In the genomic region with DNA sequence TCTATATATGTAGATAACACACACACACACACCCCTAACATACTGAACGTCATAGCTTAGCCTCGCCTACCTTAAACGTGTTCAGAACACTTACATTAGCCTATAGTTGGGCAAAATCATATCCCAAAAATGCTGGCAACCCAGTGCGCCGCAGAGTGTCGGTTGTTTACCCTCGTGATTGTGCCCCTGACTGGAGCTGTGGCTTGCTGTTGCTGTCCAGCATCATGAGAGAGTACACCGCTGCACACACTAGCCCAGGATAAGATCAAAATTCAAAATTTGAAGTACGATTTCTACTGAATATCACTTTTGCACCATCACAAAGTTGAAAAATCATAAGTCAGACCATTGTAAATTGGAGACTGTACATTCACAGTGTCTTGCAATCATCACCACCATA, we compare ENCODE assay signal across 29 cellular contexts.
"Had no signal": no experiment of that assay in that cellular context is flagged by ENCODE, and none has a peak within 500 bp of the region (broad histone marks: within the 10 kb centered on the region; RNA-seq: fewer than 3 reads in every experiment).

No MANE protein-coding gene starts in this region.

- H3K36me3 ChIP-seq: adrenal gland, WERI-Rb-1 had no signal

- H3K36me3 Mint-ChIP-seq: activated naive CD8-positive, alpha-beta T cell had no signal

- H3K27me3 ChIP-seq: adrenal gland, body of pancreas had no signal

- DNase-seq: activated B cell treated with CpG ODN at 0.5 μM for 24 hours; activated CD4-positive, alpha-beta T cell treated with anti-CD3 and anti-CD28 coated beads for 48 hours; activated CD4-positive, alpha-beta T cell treated with anti-CD3 and anti-CD28 coated beads, Interleukin-2, amount 50 U/mL, for 1 hour; activated CD4-positive, alpha-beta T cell treated with anti-CD3 and anti-CD28 coated beads, Interleukin-2, amount 50 U/mL, for 48 hours; activated CD8-positive, alpha-beta memory T cell treated with anti-CD3 and anti-CD28 coated beads for 24 hours; activated CD8-positive, alpha-beta T cell treated with anti-CD3 and anti-CD28 coated beads for 36 hours; activated effector memory CD4-positive, alpha-beta T cell treated with Interleukin-2 at 50 U/mL for 16 hours; activated gamma-delta T cell treated with Interleukin-2 at 50 U/mL for 16 hours; activated naive CD4-positive, alpha-beta T cell treated with anti-CD3 and anti-CD28 coated beads, Interleukin-2, amount 50 U/mL, for 16 hours; activated naive CD4-positive, alpha-beta T cell treated with Interleukin-2 at 50 U/mL for 16 hours; activated T-cell treated with anti-CD3 and anti-CD28 coated beads, Interleukin-2, amount 50 U/mL, for 4 hours; adrenal gland; amygdala; aorta; body of pancreas; caudate nucleus; cortex of kidney; dermis blood vessel endothelial cell; effector CD8-positive, alpha-beta T cell; foreskin fibroblast; head of caudate nucleus; T-helper 1 cell; T-helper 17 cell; T1000; WERI-Rb-1 had no signal

- H3K4me1 Mint-ChIP-seq: activated B cell treated with CpG ODN at 0.5 μM for 24 hours had no signal

- H3K9me3 ChIP-seq: adrenal gland, body of pancreas had no signal

- H3K4me3 Mint-ChIP-seq: activated B cell treated with CpG ODN at 0.5 μM for 24 hours; activated CD8-positive, alpha-beta T cell treated with anti-CD3 and anti-CD28 coated beads for 36 hours; activated naive CD8-positive, alpha-beta T cell; activated T-cell treated with anti-CD3 and anti-CD28 coated beads, Interleukin-2, amount 50 U/mL, for 4 hours; T-helper 17 cell; T-helper 2 cell treated with Interferon-gamma antibody and Interleukin-4, amounts not matched to agents 5 μg/mL and 100 μg/mL, for 36 hours had no signal

- H3K27ac Mint-ChIP-seq: activated B cell treated with CpG ODN at 0.5 μM for 24 hours; activated CD8-positive, alpha-beta T cell treated with anti-CD3 and anti-CD28 coated beads for 36 hours; activated naive CD8-positive, alpha-beta T cell; activated T-helper 17 cell treated with anti-CD3 and anti-CD28 coated beads, Interleukin-2, amount 50 U/mL, for 72 hours; T-helper 17 cell; T-helper 2 cell treated with Interferon-gamma antibody and Interleukin-4, amounts not matched to agents 5 μg/mL and 100 μg/mL, for 36 hours had no signal

- H3K9me3 Mint-ChIP-seq: activated B cell treated with CpG ODN at 0.5 μM for 24 hours; activated CD8-positive, alpha-beta T cell treated with anti-CD3 and anti-CD28 coated beads for 36 hours; activated T-cell treated with anti-CD3 and anti-CD28 coated beads, Interleukin-2, amount 50 U/mL, for 4 hours; activated T-helper 17 cell treated with anti-CD3 and anti-CD28 coated beads, Interleukin-2, amount 50 U/mL, for 72 hours; T-helper 2 cell treated with Interferon-gamma antibody and Interleukin-4, amounts not matched to agents 5 μg/mL and 100 μg/mL, for 36 hours had no signal

- H3K27ac ChIP-seq: adrenal gland, body of pancreas, WERI-Rb-1 had no signal

- ATAC-seq: activated CD4-positive, CD25-positive, alpha-beta regulatory T cell treated with anti-CD3 and anti-CD28 coated beads, Interleukin-2, amount 50 U/mL, for 24 hours; activated CD8-positive, alpha-beta T cell treated with anti-CD3 and anti-CD28 coated beads for 36 hours; activated T-cell treated with anti-CD3 and anti-CD28 coated beads, Interleukin-2, amount 50 U/mL, for 4 hours; body of pancreas; T-helper 17 cell had no signal

- H3K4me3 ChIP-seq: adrenal gland, body of pancreas had no signal
